Comparison of ENCODE assay signal across 8 cellular contexts in genomic region chr1:150612014-150612345, GRCh38. TPM values are rescaled to one million over a fixed set of nuclear protein-coding genes. Genes with fewer than 3 reads are reported as not detected.
DNase-seq lines count a peak whose midpoint lies in the region; ATAC-seq and TF ChIP-seq lines count a peak whose summit lies in the region.

No MANE protein-coding gene starts in this region.

- peak overlapping the region; percentile 60 for H3K27ac ChIP-seq in GM23338 (ENCODE audit: low read depth)
- H3K27ac ChIP-seq in SK-N-MC, result peak overlapping the region; percentile 16; the same call in 1 of the 2 replicates
- peak overlapping the region; percentile 87 for H3K27ac ChIP-seq in foreskin keratinocyte
- peak overlapping the region; percentile 48 to 95 (median 88) for H3K27ac ChIP-seq in skin epidermis

- no peaks in the 10 kb centered on the region for H3K9me2 ChIP-seq in GM23338 (ENCODE audit: insufficient read depth)

- H3K79me2 ChIP-seq in GM23338 (replicated peaks; ENCODE audit: insufficient read depth), result peaks cover 7% of the 10 kb centered on the region

- no peak for TF ChIP-seq CTCF in GM23338 (conservative IDR thresholded peaks at IDR 0.05; ENCODE audit: low read depth in 2 of 2)
- no peak for TF ChIP-seq CTCF in foreskin keratinocyte (conservative IDR thresholded peaks at IDR 0.05)

- DNase-seq in GM23338 (ENCODE audit: low spot score), result no peak
- DNase-seq in SK-N-MC (ENCODE audit: low read depth, low spot score), result no peak
- DNase-seq in foreskin keratinocyte, result no peak
- DNase-seq in COR-L47 (lab: John Stamatoyannopoulos, UW), result no peak
- DNase-seq in anterior cingulate cortex (lab: John Stamatoyannopoulos, UW), result no peak
- DNase-seq in dermis blood vessel endothelial cell, result no peak

- H3K27ac Mint-ChIP-seq in GM23338, result peak overlapping the region; percentile 38

- H3K4me3 Mint-ChIP-seq in GM23338, result no peak overlapping the region

- peaks cover 9% of the 10 kb centered on the region for H3K27me3 Mint-ChIP-seq in GM23338 (ENCODE audit: insufficient read depth, low read depth, poor library complexity)

- H3K9me3 ChIP-seq in SK-N-MC (ENCODE audit: low read depth, low read length), result no peaks in the 10 kb centered on the region

- no peak overlapping the region for H3K4me2 ChIP-seq in GM23338

- ATAC-seq in GM23338, result no peak
- no peak for ATAC-seq in foreskin keratinocyte
- ATAC-seq in HG03460 (IDR thresholded peaks at IDR 0.05; ENCODE audit: unreplicated experiment), result no peak

- H3K27me3 ChIP-seq in GM23338 (ENCODE audit: insufficient read depth), result no peaks in the 10 kb centered on the region
- H3K27me3 ChIP-seq in foreskin keratinocyte, result no peaks in the 10 kb centered on the region

- H3K36me3 ChIP-seq in GM23338 (ENCODE audit: insufficient read depth), result peaks cover 8% of the 10 kb centered on the region
- H3K36me3 ChIP-seq in SK-N-MC (ENCODE audit: insufficient read depth, low read length), result peaks cover 17% of the 10 kb centered on the region

- H3K4me1 Mint-ChIP-seq in GM23338, result peaks cover 8% of the 10 kb centered on the region

- no peak overlapping the region for H3K9ac ChIP-seq in SK-N-MC (ENCODE audit: insufficient read length)

- H3F3A ChIP-seq in GM23338 (replicated peaks; ENCODE audit: low read depth), result peaks cover 18% of the 10 kb centered on the region

- peaks cover 9% of the 10 kb centered on the region for H3K4me1 ChIP-seq in GM23338 (ENCODE audit: insufficient read depth)
- H3K4me1 ChIP-seq in foreskin keratinocyte, result peaks cover 26% of the 10 kb centered on the region

- no peaks in the 10 kb centered on the region for H3K9me3 Mint-ChIP-seq in GM23338

- H4K20me1 ChIP-seq in GM23338 (replicated peaks; ENCODE audit: insufficient read depth), result no peaks in the 10 kb centered on the region; the same call in 1 of the 2 replicates

- peaks cover 50% of the 10 kb centered on the region for H3K36me3 Mint-ChIP-seq in GM23338 (ENCODE audit: low read depth)

- H2AFZ ChIP-seq in GM23338, result no peak overlapping the region

- H3K4me3 ChIP-seq in GM23338, result no peak overlapping the region
- H3K4me3 ChIP-seq in SK-N-MC, result no peak overlapping the region
- no peak overlapping the region for H3K4me3 ChIP-seq in skin epidermis

TF ChIP-seq in GM23338, 12 proteins besides CTCF, POLR2A, EP300 and RAD21 (continues in another document):
- TF ChIP-seq EZH2 (IDR thresholded peaks at IDR 0.05; ENCODE audit: low read depth, unreplicated experiment) (no peak), ZNF462 (CRISPR knock-in tag; IDR thresholded peaks at IDR 0.05) (no peak), ETS1 (IDR thresholded peaks at IDR 0.05) (no peak), STAT1 (IDR thresholded peaks at IDR 0.05; ENCODE audit: unreplicated experiment) (no peak), POLR2AphosphoS5 (IDR thresholded peaks at IDR 0.05; ENCODE audit: low read depth) (no peak), EZH2phosphoT487 (IDR thresholded peaks at IDR 0.05; ENCODE audit: unreplicated experiment) (no peak), ZNF114 (CRISPR knock-in tag; IDR thresholded peaks at IDR 0.05) (no peak), NANOG (IDR thresholded peaks at IDR 0.05; ENCODE audit: borderline replicate concordance) (no peak)

RNA-seq across cellular contexts. Expression of gene ENSA, which starts 17.4 kb away (rescaled TPM):
- 143 and 200 TPM in 2 replicates for total RNA-seq in GM23338 (2014; rRNA removed; shearing (Covaris generic))
- polyA plus RNA-seq in GM23338 (2016; fragmentation: Nextera tagmentation; extraction: Ambion mirVana) (114 and 121 TPM in 2 replicates), foreskin keratinocyte (159 and 211 TPM in 2 replicates)
- total RNA-seq in foreskin keratinocyte (123 and 144 TPM in 2 replicates), dermis blood vessel endothelial cell (200 and 229 TPM in 2 replicates)

RNA-seq across cellular contexts. Expression of gene MCL1, which starts 32.6 kb away (rescaled TPM):
- 237 and 244 TPM in 2 replicates for total RNA-seq in GM23338 (2014; rRNA removed; shearing (Covaris generic))
- polyA plus RNA-seq in GM23338 (2016; fragmentation: Nextera tagmentation; extraction: Ambion mirVana) (46.7 and 55.3 TPM in 2 replicates), foreskin keratinocyte (81.0 and 98.8 TPM in 2 replicates)
- total RNA-seq in foreskin keratinocyte (180 and 202 TPM in 2 replicates), dermis blood vessel endothelial cell (223 and 316 TPM in 2 replicates)

Comparison
In these comparisons a context has a peak if more than half of its experiments do, and no peak if none do; other contexts are left out.
1. H3K27ac ChIP-seq: peak in every context shown above with its lines; median percentile 88 in skin epidermis; 87 in foreskin keratinocyte; 60 in GM23338; 16 in SK-N-MC.